17 cellular contexts compared by ENCODE assay signal in genomic region chr5:178441486-178442270, GRCh38.
"Had no signal": no experiment of that assay in that cellular context is flagged by ENCODE, and none has a peak within 500 bp of the region (broad histone marks: within the 10 kb centered on the region; RNA-seq: fewer than 3 reads in every experiment).

No MANE protein-coding gene starts in this region.

- H3K9me3 Mint-ChIP-seq: activated CD4-positive, alpha-beta memory T cell treated with anti-CD3 and anti-CD28 coated beads for 36 hours; activated T-helper 1 cell treated with anti-CD3 and anti-CD28 coated beads, Interleukin-12 subunit alpha, Interleukin-12 subunit beta, Interleukin-2, Interleukin-4 antibody, amounts not matched to agents 30 ng/mL and 10 ng/mL and 1 ng/mL, durations not matched to agents 14 hours and 24 hours and 36 hours; natural killer cell; stimulated activated memory B cell treated with anti-CD40 and anti-IgM and Interleukin-4, amounts not matched to agents 10 μg/mL and 1 μg/mL and 100 μg/mL, for 72 hours had no signal

- H3K27me3 ChIP-seq: adrenal gland, right lobe of liver, stomach, vagina had no signal

- H3K4me3 Mint-ChIP-seq: activated CD4-positive, alpha-beta memory T cell treated with anti-CD3 and anti-CD28 coated beads for 36 hours; activated naive CD8-positive, alpha-beta T cell; activated T-helper 1 cell treated with anti-CD3 and anti-CD28 coated beads, Interleukin-12 subunit alpha, Interleukin-12 subunit beta, Interleukin-2, Interleukin-4 antibody, amounts not matched to agents 30 ng/mL and 10 ng/mL and 1 ng/mL, durations not matched to agents 14 hours and 24 hours and 36 hours; natural killer cell; stimulated activated memory B cell treated with anti-CD40 and anti-IgM and Interleukin-4, amounts not matched to agents 10 μg/mL and 1 μg/mL and 100 μg/mL, for 72 hours had no signal

- H3K36me3 Mint-ChIP-seq: activated CD4-positive, alpha-beta memory T cell treated with anti-CD3 and anti-CD28 coated beads for 36 hours; activated naive CD8-positive, alpha-beta T cell; natural killer cell; stimulated activated memory B cell treated with anti-CD40 and anti-IgM and Interleukin-4, amounts not matched to agents 10 μg/mL and 1 μg/mL and 100 μg/mL, for 72 hours had no signal

- H3K27ac ChIP-seq: adrenal gland, right lobe of liver, stomach, vagina had no signal

- H3K36me3 ChIP-seq: adrenal gland, right lobe of liver, stomach, vagina had no signal

- H3K4me1 Mint-ChIP-seq: natural killer cell had no signal

- H3K27ac Mint-ChIP-seq: activated CD4-positive, alpha-beta memory T cell treated with anti-CD3 and anti-CD28 coated beads for 36 hours; activated naive CD8-positive, alpha-beta T cell; activated T-helper 1 cell treated with anti-CD3 and anti-CD28 coated beads, Interleukin-12 subunit alpha, Interleukin-12 subunit beta, Interleukin-2, Interleukin-4 antibody, amounts not matched to agents 30 ng/mL and 10 ng/mL and 1 ng/mL, durations not matched to agents 14 hours and 24 hours and 36 hours; natural killer cell had no signal

- DNase-seq: activated CD4-positive, alpha-beta memory T cell treated with anti-CD3 and anti-CD28 coated beads for 36 hours; activated CD4-positive, alpha-beta T cell treated with anti-CD3 and anti-CD28 coated beads for 48 hours; activated naive CD4-positive, alpha-beta T cell; adrenal gland; central memory CD4-positive, alpha-beta T cell; kidney; natural killer cell; stimulated activated CD4-positive, alpha-beta T cell treated with anti-CD3 and anti-CD28 coated beads, Interleukin-15, amount 100 ng/mL, for 24 hours; stomach; trophoblast cell had no signal

- H3K4me3 ChIP-seq: adrenal gland, lung, right lobe of liver, smooth muscle cell, stomach, vagina had no signal

- H3K9me3 ChIP-seq: right lobe of liver, stomach, vagina had no signal

- ATAC-seq: natural killer cell; right lobe of liver; stimulated activated memory B cell treated with anti-CD40 and anti-IgM and Interleukin-4, amounts not matched to agents 10 μg/mL and 1 μg/mL and 100 μg/mL, for 72 hours had no signal

- H3K4me1 ChIP-seq: adrenal gland, stomach, vagina had no signal
